ENCODE assay signal across 8 cellular contexts in the genomic region with DNA sequence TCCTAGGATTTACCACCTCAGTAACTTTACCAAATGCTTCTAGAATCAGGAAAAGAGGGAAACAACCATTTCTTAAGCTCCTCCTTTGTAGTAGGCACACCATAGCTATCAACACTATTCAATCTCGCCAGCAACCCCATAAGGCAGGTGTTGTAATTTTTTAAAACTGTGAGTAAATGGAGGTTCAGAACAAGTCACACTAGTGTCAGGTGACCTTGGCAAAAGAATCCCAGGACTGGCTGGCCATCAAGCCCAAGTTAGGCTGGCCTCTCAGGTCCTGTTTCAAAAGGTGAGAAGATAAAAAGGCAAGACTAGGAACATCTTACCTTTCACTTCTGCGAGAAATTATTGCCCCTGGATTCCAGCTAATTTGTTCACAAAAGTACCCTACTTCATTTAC.
DNase-seq lines count a peak whose midpoint lies in the region; TF ChIP-seq lines count a peak whose summit lies in the region.

No MANE protein-coding gene starts in this region.

- peak overlapping the region; percentile 85; the same call in 1 of the 2 replicates for H3K9ac ChIP-seq in KMS-11

- peaks cover 36% of the 10 kb centered on the region for H3K4me1 Mint-ChIP-seq in dendritic cell treated with granulocyte-macrophage colony-stimulating factor and Interleukin-4, amounts not matched to agents 40 ng/mL and 50 ng/mL, for 4 days (ENCODE audit: low read depth)

- no peak for TF ChIP-seq CTCF in KMS-11 (conservative IDR thresholded peaks at IDR 0.05; ENCODE audit: low read depth, low read length)

- H3K36me3 Mint-ChIP-seq in dendritic cell treated with granulocyte-macrophage colony-stimulating factor and Interleukin-4, amounts not matched to agents 40 ng/mL and 50 ng/mL, for 4 days (ENCODE audit: low read depth) = peaks cover 28% of the 10 kb centered on the region

- H3K4me3 Mint-ChIP-seq in dendritic cell treated with granulocyte-macrophage colony-stimulating factor and Interleukin-4, amounts not matched to agents 40 ng/mL and 50 ng/mL, for 4 days = peak overlapping the region; percentile 86

- no peaks in the 10 kb centered on the region for H3K9me3 ChIP-seq in muscle layer of duodenum (ENCODE audit: control insufficient read depth in 1 of 2, low read length in 2 of 2)

- peak overlapping the region; percentile 94 for H3K4me2 ChIP-seq in KMS-11

- H2AFZ ChIP-seq in ACC112 (ENCODE audit: low read length, unreplicated experiment) = no peak overlapping the region
- H2AFZ ChIP-seq in KMS-11 (ENCODE audit: low read depth) = no peak overlapping the region

- H4K20me1 ChIP-seq in KMS-11 (ENCODE audit: insufficient read depth) = no peaks in the 10 kb centered on the region

- H3K4me1 ChIP-seq in ACC112 (ENCODE audit: control insufficient read depth, insufficient read depth, low read length, unreplicated experiment) (peaks cover 3% of the 10 kb centered on the region), KMS-11 (ENCODE audit: low read depth, poor library complexity, severe bottlenecking) (peaks cover 7% of the 10 kb centered on the region), muscle layer of duodenum (ENCODE audit: control insufficient read depth in 1 of 2, insufficient read depth in 2 of 2, low read length in 2 of 2) (peaks cover 8 to 18% of the 10 kb centered on the region in 2 donors)

- H3K27ac ChIP-seq in ACC112 (ENCODE audit: low read depth, low read length) = no peak overlapping the region
- H3K27ac ChIP-seq in KMS-11 = no peak overlapping the region
- H3K27ac ChIP-seq in muscle layer of duodenum (ENCODE audit: low read length) = peak overlapping the region; percentile 69

- H3K4me3 ChIP-seq in ACC112 (ENCODE audit: low read depth, low read length) (peak overlapping the region; percentile 96), KMS-11 (IDR thresholded peaks at IDR 0.05; ENCODE audit: insufficient read depth, low read depth, low read length) (no peak overlapping the region), muscle layer of duodenum (ENCODE audit: low read depth in 1 of 2, low read length in 2 of 2) (peak overlapping the region; percentile 82 to 99)

- H3K36me3 ChIP-seq in ACC112 (ENCODE audit: insufficient read depth, low read length) (no peaks in the 10 kb centered on the region), KMS-11 (ENCODE audit: insufficient read depth) (no peaks in the 10 kb centered on the region), muscle layer of duodenum (ENCODE audit: control insufficient read depth in 1 of 2, insufficient read depth in 2 of 2, low read length in 2 of 2) (peaks cover 4 to 11% of the 10 kb centered on the region in 2 donors)

- no peaks in the 10 kb centered on the region for H3K9me3 Mint-ChIP-seq in dendritic cell treated with granulocyte-macrophage colony-stimulating factor and Interleukin-4, amounts not matched to agents 40 ng/mL and 50 ng/mL, for 4 days

- H3K27me3 ChIP-seq in ACC112 (ENCODE audit: insufficient read depth, low read length) = no peaks in the 10 kb centered on the region
- H3K27me3 ChIP-seq in KMS-11 (ENCODE audit: insufficient read depth, low read depth) = no peaks in the 10 kb centered on the region
- H3K27me3 ChIP-seq in muscle layer of duodenum (ENCODE audit: low read depth, low read length) = no peaks in the 10 kb centered on the region

- no peaks in the 10 kb centered on the region for H3K27me3 Mint-ChIP-seq in dendritic cell treated with granulocyte-macrophage colony-stimulating factor and Interleukin-4, amounts not matched to agents 40 ng/mL and 50 ng/mL, for 4 days

- H3K79me2 ChIP-seq in ACC112 (ENCODE audit: control insufficient read depth, insufficient read depth, low read length, unreplicated experiment) = peaks cover 19% of the 10 kb centered on the region
- H3K79me2 ChIP-seq in KMS-11 (ENCODE audit: insufficient read depth, low read depth) = peaks cover 16% of the 10 kb centered on the region

- H3K27ac Mint-ChIP-seq in dendritic cell treated with granulocyte-macrophage colony-stimulating factor and Interleukin-4, amounts not matched to agents 40 ng/mL and 50 ng/mL, for 4 days = peak overlapping the region; percentile 88

- DNase-seq in DMS 273 treated with DMSO at 0.1 percent for 48 hours (lab: John Stamatoyannopoulos, UW) = no peak
- no peak for DNase-seq in NCI-H1694 (lab: John Stamatoyannopoulos, UW)
- no peak for DNase-seq in NCI-H2081 treated with DMSO at 0.1 percent for 48 hours (lab: John Stamatoyannopoulos, UW)
- DNase-seq in DMS153 treated with DMSO at 0.1 percent for 48 hours (lab: John Stamatoyannopoulos, UW; ENCODE audit: unreplicated experiment) = no peak

- intact Hi-C loops in dendritic cell treated with granulocyte-macrophage colony-stimulating factor and Interleukin-4, amounts not matched to agents 40 ng/mL and 50 ng/mL, for 4 days (cut with micrococcal nuclease) = no loop called here
